Comparison of ENCODE assay signal across 1 cellular context in the genomic region with DNA sequence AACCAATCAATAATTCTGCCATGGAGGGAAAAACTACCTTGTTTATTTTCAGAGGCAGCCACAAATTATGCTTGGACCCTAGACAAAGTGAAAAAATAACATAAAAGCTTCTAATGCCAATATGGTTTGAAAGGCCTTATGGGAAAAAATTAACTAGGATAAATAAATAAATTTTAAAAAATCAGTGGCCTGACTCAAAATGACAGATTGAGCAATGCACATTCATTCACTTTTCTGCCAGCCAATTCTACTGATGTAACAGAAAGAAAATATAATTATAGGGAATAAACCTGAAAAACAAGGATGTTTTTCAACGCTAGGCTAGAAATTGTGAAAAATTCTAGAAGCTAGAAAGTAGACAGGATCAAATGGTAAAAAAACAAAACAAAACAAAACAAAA.
TF ChIP-seq lines count a peak whose summit lies in the region.

No MANE protein-coding gene starts in this region.

TF ChIP-seq in endothelial cell of umbilical vein, 7 proteins besides CTCF, POLR2A, EP300 and RAD21:
- TF ChIP-seq JUN (IDR thresholded peaks at IDR 0.05; ENCODE audit: borderline replicate concordance, insufficient read depth, insufficient read length, low read depth) = no peak
- TF ChIP-seq POLR2AphosphoS5 (IDR thresholded peaks at IDR 0.05; ENCODE audit: insufficient read depth, low read depth, low read length) = no peak
- TF ChIP-seq, protein P1, sequence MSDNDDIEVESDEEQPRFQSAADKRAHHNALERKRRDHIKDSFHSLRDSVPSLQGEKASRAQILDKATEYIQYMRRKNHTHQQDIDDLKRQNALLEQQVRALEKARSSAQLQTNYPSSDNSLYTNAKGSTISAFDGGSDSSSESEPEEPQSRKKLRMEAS (IDR thresholded peaks at IDR 0.05; ENCODE audit: insufficient read depth, insufficient read length) = no peak
- no peak for TF ChIP-seq GATA2 (IDR thresholded peaks at IDR 0.05; ENCODE audit: insufficient read depth, insufficient read length, low read depth, low read length)
- no peak for TF ChIP-seq EZH2 (IDR thresholded peaks at IDR 0.05; ENCODE audit: borderline replicate concordance, low read depth, low read length, severe bottlenecking)
- TF ChIP-seq MYC (IDR thresholded peaks at IDR 0.05; ENCODE audit: low read depth, low read length) = no peak
